ENCODE assay signal across 10 cellular contexts in genomic region chr20:62590301-62591121, GRCh38. TPM values are rescaled to one million over a fixed set of nuclear protein-coding genes. Genes with fewer than 3 reads are reported as not detected.
DNase-seq lines count a peak whose midpoint lies in the region; ATAC-seq and TF ChIP-seq lines count a peak whose summit lies in the region.
"Had no signal": no experiment of that assay in that cellular context is flagged by ENCODE, and none has a peak within 500 bp of the region (broad histone marks: within the 10 kb centered on the region; RNA-seq: fewer than 3 reads in every experiment).

No MANE protein-coding gene starts in this region.

- no peak for TF ChIP-seq POLR2A in gastroesophageal sphincter (IDR thresholded peaks at IDR 0.05)
- TF ChIP-seq POLR2A in stomach (IDR thresholded peaks at IDR 0.05) = no peak

- TF ChIP-seq CTCF in gastroesophageal sphincter (IDR thresholded peaks at IDR 0.05) (no peak), stomach (IDR thresholded peaks at IDR 0.05) (no peak)

- DNase-seq in HK-2 (ENCODE audit: unreplicated experiment) (peak; percentile 94), T1000 (lab: John Stamatoyannopoulos, UW) (peak; percentile 15), stomach (peak; percentile 79), OCI-M1 (lab: John Stamatoyannopoulos, UW) (no peak), DMS53 treated with DMSO at 0.1 percent for 48 hours (lab: John Stamatoyannopoulos, UW; ENCODE audit: unreplicated experiment) (no peak), HuH-7 (ENCODE audit: low spot score) (no peak)

- no peaks in the 10 kb centered on the region for H3K36me3 ChIP-seq in gastroesophageal sphincter
- no peaks in the 10 kb centered on the region for H3K36me3 ChIP-seq in stomach

- H3K4me1 ChIP-seq in gastroesophageal sphincter (peaks cover 0 to 14% (median 3%) of the 10 kb centered on the region in 3 donors), stomach (peaks cover 3 to 10% (median 5%) of the 10 kb centered on the region in 4 donors)

- H3K27me3 ChIP-seq in gastroesophageal sphincter (peaks cover 100% of the 10 kb centered on the region), stomach (peaks cover 0 to 95% (median 15%) of the 10 kb centered on the region in 3 donors)

- TF ChIP-seq EP300 in gastroesophageal sphincter (IDR thresholded peaks at IDR 0.05) (no peak), stomach (IDR thresholded peaks at IDR 0.05) (no peak)

- no peaks in the 10 kb centered on the region for H3K9me3 ChIP-seq in gastroesophageal sphincter
- H3K9me3 ChIP-seq in stomach = no peaks in the 10 kb centered on the region

- H3K27ac ChIP-seq in gastroesophageal sphincter = no peak overlapping the region
- no peak overlapping the region for H3K27ac ChIP-seq in stomach
- H3K27ac ChIP-seq: skin epidermis, VCaP had no signal

- intact Hi-C loops in stomach (cut with DNase I; ENCODE audit: low total_unique reads) = no loop called here

- ATAC-seq in gastroesophageal sphincter = peak; percentile 44
- ATAC-seq in GM21528 (IDR thresholded peaks at IDR 0.05; ENCODE audit: low FRiP score, unreplicated experiment) = no peak

- WGBS in gastroesophageal sphincter (ENCODE audit: low coverage in 1 of 2), 2 donors = 73 to 88% methylated on average over 3 of the region's 23 CpGs
- 59 to 70% (median 62%) methylated on average over 22 to 23 of the region's 23 CpGs for WGBS in stomach, 5 donors

- H3K4me3 ChIP-seq in gastroesophageal sphincter = no peak overlapping the region
- no peak overlapping the region for H3K4me3 ChIP-seq in stomach
- H3K4me3 ChIP-seq: skin epidermis had no signal

RNA-seq across cellular contexts. Expression of gene SLCO4A1, which starts 51.8 kb away (rescaled TPM):
- 10 to 100 TPM; 15.9 to 20.2 (median 19.2) TPM for total RNA-seq in gastroesophageal sphincter
- 10 to 100 TPM in 3 of 5 donors, 1 to 10 TPM in 1, under 1 TPM in 1; 0.58 to 44.3 (median 20.7) TPM for total RNA-seq in stomach
- 10 to 100 TPM in 1 of 3 donors, 1 to 10 TPM in 2; 4.4 to 14.7 (median 9.0) TPM for polyA plus RNA-seq in stomach

Comparison
In these comparisons a context has a peak if more than half of its experiments do, and no peak if none do; other contexts are left out.
1. DNase-seq: peak in HK-2 (single experiment), T1000 (single experiment) and stomach (single experiment); none in OCI-M1 (single experiment), DMS53 treated with DMSO at 0.1 percent for 48 hours (single experiment) and HuH-7 (single experiment).